7 cellular contexts compared by ENCODE assay signal in genomic region chr3:3178498-3179328, GRCh38. TPM values are rescaled to one million over a fixed set of nuclear protein-coding genes. Genes with fewer than 3 reads are reported as not detected.
A peak's percentile ranks its signal among the peaks of the same experiment; 100 is the strongest.
DNase-seq lines count a peak whose midpoint lies in the region; ATAC-seq and TF ChIP-seq lines count a peak whose summit lies in the region.

No MANE protein-coding gene starts in this region.

- no peak overlapping the region for H2AK5ac ChIP-seq in neuronal stem cell (ENCODE audit: low read depth, low read length)

- peak overlapping the region; percentile 50 for H3K4me2 ChIP-seq in neuronal stem cell (ENCODE audit: insufficient read depth, low read length, poor library complexity, severe bottlenecking)

- no peak overlapping the region for H2BK5ac ChIP-seq in neuronal stem cell (ENCODE audit: low read length)

- H3K18ac ChIP-seq in neuronal stem cell (ENCODE audit: low read length): no peak overlapping the region

- WGBS in neuronal stem cell (ENCODE audit: extremely low coverage in 2 of 2, insufficient read length in 2 of 2, insufficient replicate concordance in 1 of 2), 2 donors: no CpG with 5 or more reads among the region's 16 CpGs

- H3K9me3 ChIP-seq in effector memory CD4-positive, alpha-beta T cell (ENCODE audit: control insufficient read depth, low read length): no peaks in the 10 kb centered on the region
- H3K9me3 ChIP-seq in neuronal stem cell (replicated peaks in 1 of 2; ENCODE audit: control insufficient read depth in 2 of 2, insufficient read depth in 1 of 2, low read depth in 1 of 2, low read length in 2 of 2): no peaks in the 10 kb centered on the region

- H3K27me3 ChIP-seq in effector memory CD4-positive, alpha-beta T cell (replicated peaks; ENCODE audit: control insufficient read depth, insufficient read depth, low read length, poor library complexity, severe bottlenecking): no peaks in the 10 kb centered on the region
- peaks cover 0 to 7% (median 0%) of the 10 kb centered on the region in 3 experiments for H3K27me3 ChIP-seq in neuronal stem cell (ENCODE audit: control insufficient read depth in 3 of 3, insufficient read depth in 3 of 3, low read depth in 1 of 3, low read length in 3 of 3)

- H3K23ac ChIP-seq in neuronal stem cell (ENCODE audit: low read depth, low read length, poor library complexity): no peak overlapping the region

- no peak overlapping the region for H4K8ac ChIP-seq in neuronal stem cell (ENCODE audit: low read depth, low read length)

- H3K9ac ChIP-seq in neuronal stem cell (ENCODE audit: low read depth, low read length, poor library complexity): peak overlapping the region; percentile 61

- peaks cover 4% of the 10 kb centered on the region for H3K79me1 ChIP-seq in neuronal stem cell (ENCODE audit: low read depth, low read length)

- no peak overlapping the region for H4K91ac ChIP-seq in neuronal stem cell (ENCODE audit: low read depth, low read length, poor library complexity)

- no peak for TF ChIP-seq CTCF in LNCaP clone FGC (IDR thresholded peaks at IDR 0.05; ENCODE audit: control insufficient read depth, extremely low read depth, insufficient read depth)

- peaks cover 46% of the 10 kb centered on the region for H3K4me1 ChIP-seq in effector memory CD4-positive, alpha-beta T cell (ENCODE audit: control insufficient read depth, insufficient read depth, low read length, poor library complexity, severe bottlenecking)
- peaks cover 4 to 9% of the 10 kb centered on the region in 2 donors for H3K4me1 ChIP-seq in neuronal stem cell (ENCODE audit: control insufficient read depth in 2 of 2, insufficient read depth in 1 of 2, low read depth in 1 of 2, low read length in 2 of 2)

- H2AFZ ChIP-seq in neuronal stem cell (ENCODE audit: low read length): peak overlapping the region; percentile 89

- peak overlapping the region; percentile 89 for H3K27ac ChIP-seq in effector memory CD4-positive, alpha-beta T cell (ENCODE audit: insufficient read depth, low read length, poor library complexity, severe bottlenecking)
- H3K27ac ChIP-seq in neuronal stem cell (replicated peaks; ENCODE audit: low read length): no peak overlapping the region

- H3K4ac ChIP-seq in neuronal stem cell (ENCODE audit: low read length): no peak overlapping the region

- DNase-seq in LNCaP clone FGC (ENCODE audit: low read depth): no peak
- no peak for DNase-seq in effector memory CD4-positive, alpha-beta T cell
- DNase-seq in neuronal stem cell (ENCODE audit: low spot score): no peak
- DNase-seq in A172 (ENCODE audit: low spot score): no peak
- DNase-seq in SHP77 treated with DMSO at 0.1 percent for 48 hours (lab: John Stamatoyannopoulos, UW): no peak
- DNase-seq in SK-N-DZ (ENCODE audit: low spot score): no peak

- peak; percentile 3 for ATAC-seq in GM19452 (IDR thresholded peaks at IDR 0.05; ENCODE audit: unreplicated experiment)

- H3K14ac ChIP-seq in neuronal stem cell (ENCODE audit: low read length): no peak overlapping the region

- H2BK15ac ChIP-seq in neuronal stem cell (ENCODE audit: low read length): no peak overlapping the region

- H2BK12ac ChIP-seq in neuronal stem cell (ENCODE audit: low read length): no peak overlapping the region

- H3K4me3 ChIP-seq in LNCaP clone FGC (ENCODE audit: low read depth, low read length) (peak overlapping the region; percentile 91), neuronal stem cell (ENCODE audit: low read length in 2 of 2) (peak overlapping the region; percentile 91 to 99)
- peak overlapping the region; percentile 85 for H3K4me3 ChIP-seq in effector memory CD4-positive, alpha-beta T cell (ENCODE audit: insufficient read depth, low read depth, low read length, poor library complexity, severe bottlenecking)

- no peak overlapping the region for H2BK120ac ChIP-seq in neuronal stem cell (ENCODE audit: low read depth, low read length)

- peaks cover 3% of the 10 kb centered on the region for H3K36me3 ChIP-seq in effector memory CD4-positive, alpha-beta T cell (ENCODE audit: control insufficient read depth, insufficient read depth, low read length)
- peaks cover 4 to 20% of the 10 kb centered on the region in 2 donors for H3K36me3 ChIP-seq in neuronal stem cell (replicated peaks in 1 of 2; ENCODE audit: control insufficient read depth in 2 of 2, insufficient read depth in 2 of 2, low read length in 2 of 2)

RNA-seq across cellular contexts. Expression of gene CRBN, which starts 0.8 kb away (rescaled TPM):
- 36.4 TPM for polyA plus RNA-seq in neuronal stem cell (2013, experiment 1 of 2)
- polyA plus RNA-seq in neuronal stem cell (2013, experiment 2 of 2): 37.0 TPM
- total RNA-seq in A172 (2014; rRNA removed; shearing (Covaris generic)): 43.2 and 52.3 TPM in 2 replicates
- polyA plus RNA-seq in SK-N-DZ (2014; cell fraction: cytosol; rRNA removed): 59.4 and 66.2 TPM in 2 replicates
- 97.9 and 136 TPM in 2 replicates for polyA plus RNA-seq in SK-N-DZ (2014; cell fraction: nucleus; rRNA removed)

RNA-seq across cellular contexts. Expression of gene TRNT1, which starts 52.0 kb away (rescaled TPM):
- polyA plus RNA-seq in neuronal stem cell (2013, experiment 1 of 2): 13.8 TPM
- 14.6 TPM for polyA plus RNA-seq in neuronal stem cell (2013, experiment 2 of 2)
- 27.6 and 30.3 TPM in 2 replicates for total RNA-seq in A172 (2014; rRNA removed; shearing (Covaris generic))
- 32.2 and 32.5 TPM in 2 replicates for polyA plus RNA-seq in SK-N-DZ (2014; cell fraction: cytosol; rRNA removed)
- 99.4 and 100 TPM in 2 replicates for polyA plus RNA-seq in SK-N-DZ (2014; cell fraction: nucleus; rRNA removed)
